1 cellular context compared by ENCODE assay signal in the genomic region with DNA sequence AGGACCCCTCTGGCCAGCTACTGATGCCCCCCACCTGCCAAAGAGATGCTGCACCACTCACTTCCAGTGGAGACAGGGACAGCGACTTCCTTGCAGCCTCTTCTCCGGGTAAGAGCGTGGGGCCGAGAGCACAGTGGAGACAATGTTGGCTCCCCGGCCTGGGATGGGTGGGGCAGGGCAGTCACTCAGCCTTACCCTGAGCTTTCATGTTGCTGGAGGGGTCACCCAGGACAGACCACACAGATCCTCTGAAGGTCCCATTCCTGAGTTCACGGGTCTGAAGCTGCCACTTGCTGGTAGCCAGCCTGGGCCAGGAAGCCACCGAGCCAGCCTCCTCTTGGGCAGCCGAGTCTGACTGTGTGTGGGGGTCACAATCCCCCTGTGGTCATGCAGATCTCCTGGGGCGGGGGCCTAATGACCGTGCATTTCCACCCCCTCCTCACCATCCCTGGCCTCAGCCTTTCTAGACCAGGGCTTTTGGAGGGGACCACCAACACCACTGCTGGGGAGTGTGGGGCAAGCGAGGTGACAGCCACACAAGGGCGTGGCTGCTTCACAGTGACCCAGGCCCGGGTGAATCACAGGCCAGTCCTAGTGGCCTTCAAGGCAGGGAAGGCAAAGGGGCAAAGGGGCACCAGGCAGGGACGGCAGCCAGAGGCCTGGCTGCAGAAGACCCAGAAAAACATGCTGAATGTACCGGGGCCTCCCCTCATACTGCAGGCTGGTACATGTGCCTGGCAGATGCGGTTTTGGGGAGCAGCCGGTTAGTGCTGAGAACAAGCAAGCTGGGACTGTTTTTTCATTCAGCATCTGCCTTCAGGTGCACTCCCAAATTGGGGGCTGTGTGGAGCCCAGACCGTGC.
TF ChIP-seq lines count a peak whose summit lies in the region.

No MANE protein-coding gene starts in this region.

TF ChIP-seq in GM12878, 131 proteins besides CTCF, POLR2A, EP300 and RAD21:
- TF ChIP-seq STAT1 (conservative IDR thresholded peaks at IDR 0.05), result no peak
- TF ChIP-seq EED (IDR thresholded peaks at IDR 0.05; ENCODE audit: low read depth), result no peak
- TF ChIP-seq RUNX3 (IDR thresholded peaks at IDR 0.05; ENCODE audit: low read length), result no peak
- peak; percentile 41; the same call in 1 of the 2 replicates for TF ChIP-seq POLR2AphosphoS5 (IDR thresholded peaks at IDR 0.05; ENCODE audit: low read length)
- no peak for TF ChIP-seq CHD2 (IDR thresholded peaks at IDR 0.05; ENCODE audit: borderline replicate concordance, low read depth, low read length)
- no peak for TF ChIP-seq KAT2A (conservative IDR thresholded peaks at IDR 0.05; ENCODE audit: control insufficient read depth, low read depth, low read length)
- TF ChIP-seq NR2F1 (conservative IDR thresholded peaks at IDR 0.05), result no peak
